In the genomic region with DNA sequence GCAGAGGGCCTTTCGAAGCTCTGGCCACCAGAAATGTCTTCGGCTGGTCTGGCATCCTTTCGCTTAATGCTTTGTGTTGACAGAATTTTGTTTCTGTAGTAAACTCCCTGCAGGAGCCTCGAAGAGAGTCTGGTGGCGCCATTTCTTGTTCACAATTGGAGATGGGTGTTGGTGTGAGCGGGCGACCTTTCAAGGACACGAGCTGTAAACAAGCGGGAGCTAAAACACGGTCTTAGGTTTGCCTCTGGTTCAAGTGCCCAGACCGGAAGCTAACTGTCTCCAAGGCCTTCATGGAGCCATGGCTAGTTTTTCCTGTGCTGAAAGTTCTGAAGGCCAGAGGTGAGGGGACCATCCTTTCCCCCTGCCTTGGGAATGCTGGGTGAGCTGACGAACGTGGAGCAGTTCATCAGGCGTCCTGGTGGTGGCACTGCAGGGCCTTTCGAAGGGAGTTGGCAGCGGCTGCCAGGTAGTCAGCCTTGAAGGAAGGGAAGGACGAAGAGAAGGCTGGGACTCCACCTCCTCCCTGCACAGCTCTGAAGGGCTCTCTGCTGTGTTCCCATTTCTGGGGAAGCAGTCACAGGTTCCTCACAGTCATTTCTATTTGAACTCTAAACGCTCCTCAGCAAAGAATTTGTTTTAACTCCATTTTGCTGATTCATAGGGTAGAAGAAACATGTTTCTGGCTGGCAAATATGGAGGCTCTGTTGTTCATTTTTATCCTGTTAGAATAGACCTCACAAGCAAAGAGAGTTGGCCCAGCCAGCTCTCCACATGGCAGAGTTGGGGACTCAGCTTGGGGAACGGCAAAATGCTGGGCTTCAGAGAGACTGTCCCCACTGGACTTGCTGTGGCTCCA, we compare ENCODE assay signal across 8 cellular contexts. TPM values are rescaled to one million over a fixed set of nuclear protein-coding genes. Genes with fewer than 3 reads are reported as not detected.
DNase-seq lines count a peak whose midpoint lies in the region; ATAC-seq and TF ChIP-seq lines count a peak whose summit lies in the region.

No MANE protein-coding gene starts in this region.

- no peak overlapping the region for H2BK5ac ChIP-seq in IMR-90 (ENCODE audit: low read depth, low read length, poor library complexity, severe bottlenecking)

- peak; percentile 63 for ATAC-seq in GM19438 (IDR thresholded peaks at IDR 0.05; ENCODE audit: low read depth, unreplicated experiment)
- ATAC-seq in IMR-90 (ENCODE audit: low read depth), result peak; percentile 92
- peak; percentile 57 for ATAC-seq in activated T-helper 17 cell treated with anti-CD3 and anti-CD28 coated beads, Interleukin-2, amount 50 U/mL, for 72 hours (replicated peaks)

- BruUV-seq in IMR-90 (replicated peaks; lab: Mats Ljungman, UMichigan), result no TSS peak

- H3K27ac Mint-ChIP-seq in CD14-positive monocyte, result peak overlapping the region in 3 of 7 donors; percentile 52 to 57 (median 56)
- no peak overlapping the region for H3K27ac Mint-ChIP-seq in activated T-helper 17 cell treated with anti-CD3 and anti-CD28 coated beads, Interleukin-2, amount 50 U/mL, for 72 hours

- H3K4me2 ChIP-seq in IMR-90 (ENCODE audit: low read depth, low read length), result no peak overlapping the region

- H3K56ac ChIP-seq in IMR-90 (ENCODE audit: extremely low read depth, insufficient read depth, low read length), result no peak overlapping the region

- H3K27ac ChIP-seq in IMR-90 (ENCODE audit: insufficient read depth, low read length), result no peak overlapping the region
- no peak overlapping the region for H3K27ac ChIP-seq in Peyer's patch
- H3K27ac ChIP-seq in testis, result no peak overlapping the region

- no peak overlapping the region for H4K5ac ChIP-seq in IMR-90 (ENCODE audit: low read depth, low read length)

- no peak overlapping the region for H2AK5ac ChIP-seq in IMR-90 (ENCODE audit: low read depth, low read length)

- peaks cover 6% of the 10 kb centered on the region; the same call in 1 of the 2 replicates for H3K36me3 ChIP-seq in IMR-90 (ENCODE audit: control insufficient read depth, insufficient read depth, low read length)
- peaks cover 0 to 11% (median 0%) of the 10 kb centered on the region in 3 donors for H3K36me3 ChIP-seq in Peyer's patch
- H3K36me3 ChIP-seq in testis (ENCODE audit: low read depth, missing control alignments), result no peaks in the 10 kb centered on the region

- H3K23ac ChIP-seq in IMR-90 (ENCODE audit: low read depth, low read length), result no peak overlapping the region

- peak; percentile 85 for TF ChIP-seq RAD21 in IMR-90 (IDR thresholded peaks at IDR 0.05; ENCODE audit: low read length)

- H2BK120ac ChIP-seq in IMR-90 (ENCODE audit: low read depth, low read length), result no peak overlapping the region

- H3K79me1 ChIP-seq in IMR-90 (ENCODE audit: low read depth in 1 of 2, low read length in 2 of 2), result no peaks in the 10 kb centered on the region

- intact Hi-C loops in CD14-positive monocyte (cut with micrococcal nuclease), result loop anchor here (2.0 to 5.0 kb wide), 2 partner anchors 506 to 651 kb away; no protein-coding TSS in a partner anchor
- intact Hi-C loops in IMR-90 (cut with micrococcal nuclease), result loop anchor here (1.0 to 10.0 kb wide), 5 partner anchors 194 to 649 kb away; partner anchors contain the start of gene GALNT2
- intact Hi-C loops in testis (cut with DNase I; ENCODE audit: low total_unique reads), result loop anchor here (5.0 kb wide), 1 partner anchor 651 kb away; no protein-coding TSS in a partner anchor

- dilution Hi-C loops in IMR-90 (cut with HindIII; ENCODE audit: low sequenced_read_pairs, unreplicated experiment), result no loop called here

- no peaks in the 10 kb centered on the region for H4K20me1 ChIP-seq in IMR-90 (ENCODE audit: insufficient read depth, low read length)

- WGBS in IMR-90 (ENCODE audit: extremely low coverage in 2 of 2, insufficient read length in 1 of 2), 2 experiments, result 58% methylated on average over 10 of the region's 19 CpGs; no CpG with 5 or more reads in 1 of the 2 experiments
- WGBS in testis, 2 donors, result 51 to 60% methylated on average over 15 to 19 of the region's 19 CpGs

- POLR2A ChIA-PET in IMR-90 (lab: Charles Lee; ENCODE audit: unreplicated experiment), result no interaction called here

- in situ Hi-C loops in IMR-90 (cut with MboI; ENCODE audit: low sequenced_read_pairs), result loop anchor here (10.0 kb wide), 1 partner anchor 654 kb away; no protein-coding TSS in a partner anchor

- H3K4me3 Mint-ChIP-seq in CD14-positive monocyte, result no peak overlapping the region
- H3K4me3 Mint-ChIP-seq in activated T-helper 17 cell treated with anti-CD3 and anti-CD28 coated beads, Interleukin-2, amount 50 U/mL, for 72 hours, result no peak overlapping the region

- H3K14ac ChIP-seq in IMR-90 (replicated peaks; ENCODE audit: low read depth, low read length), result no peak overlapping the region

- no peak overlapping the region for H4K8ac ChIP-seq in IMR-90 (ENCODE audit: low read depth in 2 of 2, low read length in 2 of 2)

- H3K36me3 Mint-ChIP-seq in CD14-positive monocyte, result peaks cover 35 to 42% of the 10 kb centered on the region in 2 donors
- peaks cover 60% of the 10 kb centered on the region for H3K36me3 Mint-ChIP-seq in activated T-helper 17 cell treated with anti-CD3 and anti-CD28 coated beads, Interleukin-2, amount 50 U/mL, for 72 hours (ENCODE audit: low read depth)

- no peak overlapping the region for H3K18ac ChIP-seq in IMR-90 (ENCODE audit: low read depth, low read length)

- H2AK9ac ChIP-seq in IMR-90 (replicated peaks; ENCODE audit: low read depth, low read length, poor library complexity), result no peak overlapping the region

- peaks cover 6% of the 10 kb centered on the region for H3K4me1 ChIP-seq in IMR-90 (ENCODE audit: control insufficient read depth, insufficient read depth, low read length)
- H3K4me1 ChIP-seq in Peyer's patch, result peaks cover 0 to 5% (median 4%) of the 10 kb centered on the region in 4 donors
- H3K4me1 ChIP-seq in testis, result peaks cover 9% of the 10 kb centered on the region

- no peak overlapping the region for H2BK15ac ChIP-seq in IMR-90 (ENCODE audit: low read depth, low read length)

- DNase-seq in CD14-positive monocyte (ENCODE audit: low spot score), result peak; percentile 65
- DNase-seq in IMR-90, result peak; percentile 65
- peak; percentile 69 to 92 (median 87) for DNase-seq in Peyer's patch
- DNase-seq in fibroblast of the conjunctiva (ENCODE audit: low read depth), result peak; percentile 51
- DNase-seq in occipital lobe (lab: John Stamatoyannopoulos, UW), result peak; percentile 73
- peak; percentile 92 for DNase-seq in testis

- H3K4me3 ChIP-seq in IMR-90 (ENCODE audit: insufficient read depth, low read depth, low read length) (no peak overlapping the region), Peyer's patch (no peak overlapping the region), testis (no peak overlapping the region)

- H2BK20ac ChIP-seq in IMR-90 (ENCODE audit: low read depth, low read length), result no peak overlapping the region

- CTCF ChIA-PET in IMR-90 (lab: Yijun Ruan, JAX), result interaction anchor here (0.7 to 1.0 kb wide), 5 partner anchors 12 to 645 kb away, joined by 3 to 5 read pairs (median 3); no protein-coding TSS in a partner anchor

- H4K91ac ChIP-seq in IMR-90 (ENCODE audit: insufficient read depth, low read depth, low read length), result no peak overlapping the region

- no peaks in the 10 kb centered on the region for H3K27me3 Mint-ChIP-seq in CD14-positive monocyte (ENCODE audit: low read depth in 3 of 3)
- no peaks in the 10 kb centered on the region for H3K27me3 Mint-ChIP-seq in activated T-helper 17 cell treated with anti-CD3 and anti-CD28 coated beads, Interleukin-2, amount 50 U/mL, for 72 hours

- H3K9me3 Mint-ChIP-seq in CD14-positive monocyte, result no peaks in the 10 kb centered on the region
- no peaks in the 10 kb centered on the region for H3K9me3 Mint-ChIP-seq in activated T-helper 17 cell treated with anti-CD3 and anti-CD28 coated beads, Interleukin-2, amount 50 U/mL, for 72 hours

- H3K4ac ChIP-seq in IMR-90 (ENCODE audit: low read depth, low read length), result no peak overlapping the region

- H2AFZ ChIP-seq in IMR-90 (replicated peaks; ENCODE audit: low read length, poor library complexity), result peak overlapping the region; percentile 46

- peaks cover 2% of the 10 kb centered on the region for H3K4me1 Mint-ChIP-seq in CD14-positive monocyte
- peaks cover 11% of the 10 kb centered on the region for H3K4me1 Mint-ChIP-seq in activated T-helper 17 cell treated with anti-CD3 and anti-CD28 coated beads, Interleukin-2, amount 50 U/mL, for 72 hours

- no peak overlapping the region for H3K9ac ChIP-seq in IMR-90 (ENCODE audit: low read depth, low read length)

- H3K9me1 ChIP-seq in IMR-90 (ENCODE audit: insufficient read depth, low read length), result peaks cover 6% of the 10 kb centered on the region; the same call in 1 of the 2 replicates

- no peaks in the 10 kb centered on the region for H3K27me3 ChIP-seq in IMR-90 (ENCODE audit: control insufficient read depth, insufficient read depth, low read length)
- H3K27me3 ChIP-seq in Peyer's patch, result no peaks in the 10 kb centered on the region
- H3K27me3 ChIP-seq in testis, result no peaks in the 10 kb centered on the region

- no peak for TF ChIP-seq POLR2A in IMR-90 (IDR thresholded peaks at IDR 0.05; ENCODE audit: low read depth, low read length)
- TF ChIP-seq POLR2A in Peyer's patch (IDR thresholded peaks at IDR 0.05), result no peak
- no peak for TF ChIP-seq POLR2A in testis (IDR thresholded peaks at IDR 0.05)

- TF ChIP-seq CTCF in CD14-positive monocyte (IDR thresholded peaks at IDR 0.05) (peak; percentile 80), IMR-90 (conservative IDR thresholded peaks at IDR 0.05; ENCODE audit: low read depth, low read length) (peak; percentile 84), Peyer's patch (IDR thresholded peaks at IDR 0.05) (peak; percentile 69 to 93 (median 92)), testis (IDR thresholded peaks at IDR 0.05) (peak; percentile 81 to 87 (median 86))

- H3K9me3 ChIP-seq in IMR-90 (ENCODE audit: control insufficient read depth, insufficient read depth, low read length) (no peaks in the 10 kb centered on the region), Peyer's patch (no peaks in the 10 kb centered on the region), testis (no peaks in the 10 kb centered on the region)

RNA-seq across cellular contexts. Expression of gene URB2, which starts 35.2 kb away (rescaled TPM):
- polyA plus RNA-seq in CD14-positive monocyte (1 to 10 TPM in 1 of 2 donors, under 1 TPM in 1; 0.79 to 1.5 TPM), IMR-90 (2012; rRNA removed) (5.9 and 6.3 TPM in 2 replicates), testis (ENCODE audit: insufficient read depth, low read depth, low replicate concordance) (15.9 TPM)
- total RNA-seq in IMR-90 (2012; rRNA removed) (12.8 and 15.4 TPM in 2 replicates), Peyer's patch (10 to 100 TPM in 2 of 4 donors, 1 to 10 TPM in 2; 3.7 to 10.7 (median 8.3) TPM), occipital lobe (13.1 TPM), testis (10 to 100 TPM; 18.7 to 18.8 TPM)
- 3.8 and 4.5 TPM in 2 replicates for polyA plus RNA-seq in IMR-90 (2012; cell fraction: cytosol; rRNA removed)
- 5.1 and 10.3 TPM in 2 replicates for polyA plus RNA-seq in IMR-90 (2012; cell fraction: nucleus; rRNA removed; ENCODE audit: low replicate concordance)
- 10 to 100 TPM in 1 of 2 donors, 1 to 10 TPM in 1; 8.6 to 19.6 TPM for total RNA-seq in activated T-helper 17 cell treated with anti-CD3 and anti-CD28 coated beads, Interleukin-2, amount 50 U/mL, for 72 hours

RNA-seq across cellular contexts. Expression of gene TAF5L, which starts 35.3 kb away (rescaled TPM):
- polyA plus RNA-seq in CD14-positive monocyte, result 1 to 10 TPM; 3.8 to 4.9 TPM
- 15.8 and 17.9 TPM in 2 replicates for total RNA-seq in IMR-90 (2012; rRNA removed)
- 16.8 and 18.6 TPM in 2 replicates for polyA plus RNA-seq in IMR-90 (2012; rRNA removed)
- polyA plus RNA-seq in IMR-90 (2012; cell fraction: cytosol; rRNA removed), result 11.7 and 13.4 TPM in 2 replicates
- polyA plus RNA-seq in IMR-90 (2012; cell fraction: nucleus; rRNA removed; ENCODE audit: low replicate concordance), result 16.8 and 35.7 TPM in 2 replicates
- total RNA-seq in Peyer's patch, result 10 to 100 TPM; 10.5 to 33.0 (median 24.3) TPM
- 10 to 100 TPM; 14.1 to 25.0 TPM for total RNA-seq in activated T-helper 17 cell treated with anti-CD3 and anti-CD28 coated beads, Interleukin-2, amount 50 U/mL, for 72 hours
- 28.2 TPM for total RNA-seq in occipital lobe
- 10 to 100 TPM; 18.4 to 24.6 TPM for total RNA-seq in testis
- 12.8 TPM for polyA plus RNA-seq in testis (ENCODE audit: insufficient read depth, low read depth, low replicate concordance)
